ENCODE assay signal across 23 cellular contexts in the genomic region with DNA sequence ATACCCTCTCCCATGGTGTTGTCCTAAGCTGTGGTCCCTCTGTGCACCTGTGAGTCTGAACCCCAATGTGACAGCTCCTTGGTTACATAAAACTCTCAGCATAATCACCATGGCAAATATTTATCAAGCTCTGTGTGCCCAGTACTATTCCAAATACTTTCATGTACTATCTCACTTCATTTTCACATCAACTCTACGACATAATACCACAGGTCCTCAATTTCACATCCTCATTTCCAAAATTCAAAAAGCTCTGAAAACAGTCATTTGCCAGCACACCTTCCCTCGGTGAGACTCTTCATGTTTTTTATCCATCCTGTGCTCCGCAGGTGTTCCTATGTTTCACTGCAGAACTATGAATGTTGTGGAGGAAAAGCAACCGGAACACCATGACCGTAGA.
"Had no signal": no experiment of that assay in that cellular context is flagged by ENCODE, and none has a peak within 500 bp of the region (broad histone marks: within the 10 kb centered on the region; RNA-seq: fewer than 3 reads in every experiment).

No MANE protein-coding gene starts in this region.

- H3K4me3 Mint-ChIP-seq: activated CD4-positive, alpha-beta memory T cell treated with anti-CD3 and anti-CD28 coated beads, Interleukin-2, amount 10 ng/mL, durations not matched to agents 7 days and 5 days; activated CD8-positive, alpha-beta memory T cell treated with anti-CD3 and anti-CD28 coated beads, Interleukin-2, amount 10 ng/mL, durations not matched to agents 7 days and 5 days; activated T-cell treated with anti-CD3 and anti-CD28 coated beads, Interleukin-2, amount 50 U/mL, for 4 hours; dendritic cell treated with granulocyte-macrophage colony-stimulating factor and Interleukin-4, amounts not matched to agents 40 ng/mL and 50 ng/mL, for 4 days; mesothelial cell of epicardium; nephron; T-helper 17 cell had no signal

- H3K36me3 Mint-ChIP-seq: activated CD8-positive, alpha-beta memory T cell treated with anti-CD3 and anti-CD28 coated beads, Interleukin-2, amount 10 ng/mL, durations not matched to agents 7 days and 5 days; mesothelial cell of epicardium had no signal

- H3K36me3 ChIP-seq: gastroesophageal sphincter, heart left ventricle, spleen, tibial artery, WERI-Rb-1 had no signal

- H3K4me1 ChIP-seq: gastroesophageal sphincter, tibial artery had no signal

- H3K4me3 ChIP-seq: gastroesophageal sphincter, heart left ventricle, lung, spleen, tibial artery had no signal

- H3K27ac Mint-ChIP-seq: activated CD4-positive, alpha-beta memory T cell treated with anti-CD3 and anti-CD28 coated beads, Interleukin-2, amount 10 ng/mL, durations not matched to agents 7 days and 5 days; activated CD8-positive, alpha-beta memory T cell treated with anti-CD3 and anti-CD28 coated beads, Interleukin-2, amount 10 ng/mL, durations not matched to agents 7 days and 5 days; mesothelial cell of epicardium; nephron; T-helper 17 cell had no signal

- H3K4me1 Mint-ChIP-seq: activated CD8-positive, alpha-beta memory T cell treated with anti-CD3 and anti-CD28 coated beads, Interleukin-2, amount 10 ng/mL, durations not matched to agents 7 days and 5 days had no signal

- ATAC-seq: activated CD8-positive, alpha-beta memory T cell treated with anti-CD3 and anti-CD28 coated beads, Interleukin-2, amount 10 ng/mL, durations not matched to agents 7 days and 5 days; activated T-cell treated with anti-CD3 and anti-CD28 coated beads, Interleukin-2, amount 50 U/mL, for 4 hours; esophagus mucosa; gastroesophageal sphincter; heart left ventricle; left lobe of liver; T-helper 17 cell had no signal

- H3K9me3 Mint-ChIP-seq: activated T-cell treated with anti-CD3 and anti-CD28 coated beads, Interleukin-2, amount 50 U/mL, for 4 hours; dendritic cell treated with granulocyte-macrophage colony-stimulating factor and Interleukin-4, amounts not matched to agents 40 ng/mL and 50 ng/mL, for 4 days; mesothelial cell of epicardium; nephron had no signal

- H3K9me3 ChIP-seq: gastroesophageal sphincter, heart left ventricle, tibial artery had no signal

- H3K27me3 ChIP-seq: gastroesophageal sphincter, heart left ventricle, spleen, tibial artery had no signal

- DNase-seq: activated CD4-positive, alpha-beta memory T cell treated with anti-CD3 and anti-CD28 coated beads, Interleukin-2, amount 10 ng/mL, durations not matched to agents 7 days and 5 days; activated CD8-positive, alpha-beta memory T cell treated with anti-CD3 and anti-CD28 coated beads, Interleukin-2, amount 10 ng/mL, durations not matched to agents 7 days and 5 days; activated naive CD4-positive, alpha-beta T cell treated with anti-CD3 and anti-CD28 coated beads, Interleukin-2, amount 50 U/mL, for 16 hours; activated T-cell treated with anti-CD3 and anti-CD28 coated beads, Interleukin-2, amount 50 U/mL, for 4 hours; aorta; effector CD8-positive, alpha-beta T cell; heart left ventricle; kidney; nucleus accumbens; retina; spleen; stimulated activated CD4-positive, alpha-beta T cell treated with anti-CD3 and anti-CD28 coated beads, Interleukin-4, amount 100 ng/mL, for 4 hours; stimulated activated naive CD4-positive, alpha-beta T cell; T-helper 17 cell; tibial artery; WERI-Rb-1 had no signal

- H3K27ac ChIP-seq: gastroesophageal sphincter, heart left ventricle, tibial artery, WERI-Rb-1 had no signal

- H3K27me3 Mint-ChIP-seq: dendritic cell treated with granulocyte-macrophage colony-stimulating factor and Interleukin-4, amounts not matched to agents 40 ng/mL and 50 ng/mL, for 4 days had no signal
